ENCODE assay signal across 8 cellular contexts in the genomic region with DNA sequence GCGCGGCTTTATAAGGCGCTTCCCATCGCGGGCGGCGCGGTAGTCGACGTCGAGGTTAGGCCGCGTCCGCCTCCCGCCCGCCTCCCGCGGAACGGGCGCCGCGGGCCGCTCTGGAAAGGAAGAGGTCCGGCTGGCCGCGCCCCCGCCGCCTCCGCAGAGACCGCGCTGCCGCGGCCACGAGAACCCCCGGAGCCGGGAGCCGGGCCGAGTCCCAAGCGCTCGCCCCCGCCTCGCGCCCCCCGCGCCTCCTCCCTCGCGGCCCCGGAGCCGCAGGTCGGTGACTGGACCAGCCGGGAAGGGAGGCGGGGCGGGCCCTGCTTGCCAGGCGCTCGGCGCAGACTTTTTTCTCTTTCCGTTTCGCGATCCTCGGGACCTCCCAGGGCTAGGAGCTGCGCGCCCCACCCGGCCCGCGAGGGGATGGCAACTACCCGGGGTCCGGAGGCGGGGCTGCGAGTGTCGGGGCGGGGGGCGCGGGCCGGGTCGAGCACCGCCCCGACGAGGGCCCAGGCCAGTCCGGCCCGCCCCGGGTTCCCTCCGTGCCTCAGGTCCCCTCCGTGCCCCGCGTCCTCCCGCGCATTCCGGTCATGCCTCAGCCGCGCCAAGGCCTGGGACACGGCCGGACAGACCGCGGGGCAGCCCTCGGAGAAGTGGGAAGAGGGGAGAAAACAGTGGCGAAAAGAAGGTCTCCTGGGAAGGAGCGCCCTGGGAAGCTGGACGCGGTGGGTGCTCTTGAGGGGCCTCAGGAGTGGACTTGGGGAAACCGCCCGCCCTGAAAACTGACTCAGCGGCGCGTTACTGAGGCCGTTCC. TPM values are rescaled to one million over a fixed set of nuclear protein-coding genes. Genes with fewer than 3 reads are reported as not detected.
A peak's percentile ranks its signal among the peaks of the same experiment; 100 is the strongest.
DNase-seq lines count a peak whose midpoint lies in the region; ATAC-seq and TF ChIP-seq lines count a peak whose summit lies in the region.

No MANE protein-coding gene starts in this region.

- H3K4me1 ChIP-seq in CD4-positive, alpha-beta memory T cell (ENCODE audit: insufficient read depth, low read length), result peaks cover 11% of the 10 kb centered on the region
- peaks cover 3 to 29% of the 10 kb centered on the region in 2 experiments for H3K4me1 ChIP-seq in trophoblast cell (ENCODE audit: control insufficient read depth in 1 of 2, insufficient read depth in 2 of 2, low read length in 2 of 2)
- H3K4me1 ChIP-seq in upper lobe of left lung, result peaks cover 30 to 51% (median 38%) of the 10 kb centered on the region in 4 donors

- H2BK120ac ChIP-seq in trophoblast cell (ENCODE audit: insufficient read depth, low read length, poor library complexity), result peak overlapping the region; percentile 84

- H3K27ac Mint-ChIP-seq in CD4-positive, alpha-beta memory T cell, result no peak overlapping the region

- H3K9me3 ChIP-seq in CD4-positive, alpha-beta memory T cell (ENCODE audit: control insufficient read depth in 1 of 2, low read length in 2 of 2), result no peaks in the 10 kb centered on the region
- no peaks in the 10 kb centered on the region for H3K9me3 ChIP-seq in trophoblast cell (ENCODE audit: insufficient read depth, low read depth, low read length)
- H3K9me3 ChIP-seq in upper lobe of left lung, result no peaks in the 10 kb centered on the region

- peak overlapping the region in 1 of 2 donors; percentile 38 for H3K4me3 ChIP-seq in CD4-positive, alpha-beta memory T cell (ENCODE audit: low read length in 2 of 2)
- H3K4me3 ChIP-seq in trophoblast cell (ENCODE audit: low read depth, low read length), result peak overlapping the region; percentile 95
- H3K4me3 ChIP-seq in upper lobe of left lung, result peak overlapping the region; percentile 71 to 80 (median 78)

- TF ChIP-seq POLR2A in upper lobe of left lung (IDR thresholded peaks at IDR 0.05), result peak in 3 of 4 donors; percentile 82 to 92 (median 83)

- H4K12ac ChIP-seq in trophoblast cell (ENCODE audit: low read depth, low read length), result peak overlapping the region; percentile 90

- peak overlapping the region; percentile 85 for H3K18ac ChIP-seq in trophoblast cell (ENCODE audit: low read length)

- no peaks in the 10 kb centered on the region for H3K9me3 Mint-ChIP-seq in CD4-positive, alpha-beta memory T cell

- ATAC-seq in GM19397 (IDR thresholded peaks at IDR 0.05; ENCODE audit: unreplicated experiment) (peak; percentile 55), HG03521 (IDR thresholded peaks at IDR 0.05; ENCODE audit: unreplicated experiment) (peak; percentile 65), upper lobe of left lung (ENCODE audit: low FRiP score in 2 of 2) (peak; percentile 82 to 86)

- intact Hi-C loops in CD4-positive, alpha-beta memory T cell (cut with micrococcal nuclease), result loop anchor here (2.0 to 5.0 kb wide), 2 partner anchors 97 to 1025 kb away; partner anchors contain the start of genes CDYL and FAM50B
- intact Hi-C loops in cardiac septum (cut with DNase I), result loop anchor here (2.0 to 5.0 kb wide), 2 partner anchors 60 to 75 kb away; no protein-coding TSS in a partner anchor

- no peaks in the 10 kb centered on the region for H3K27me3 ChIP-seq in CD4-positive, alpha-beta memory T cell (ENCODE audit: insufficient read depth, low read length)
- no peaks in the 10 kb centered on the region for H3K27me3 ChIP-seq in trophoblast cell (ENCODE audit: insufficient read depth, low read length)
- H3K27me3 ChIP-seq in upper lobe of left lung, result peaks cover 0 to 6% (median 0%) of the 10 kb centered on the region in 4 donors

- peak overlapping the region; percentile 73 for H3K4me2 ChIP-seq in trophoblast cell (ENCODE audit: low read length)

- H3K36me3 ChIP-seq in CD4-positive, alpha-beta memory T cell (ENCODE audit: insufficient read depth, low read length), result no peaks in the 10 kb centered on the region
- H3K36me3 ChIP-seq in trophoblast cell (ENCODE audit: control insufficient read depth in 1 of 2, insufficient read depth in 2 of 2, low read length in 2 of 2) (no peaks in the 10 kb centered on the region), upper lobe of left lung (no peaks in the 10 kb centered on the region)

- peak overlapping the region; percentile 82 for H2AFZ ChIP-seq in trophoblast cell (ENCODE audit: insufficient read depth, low read length, poor library complexity)

- H2AK5ac ChIP-seq in trophoblast cell (ENCODE audit: low read length), result peak overlapping the region; percentile 28

- H4K91ac ChIP-seq in trophoblast cell (ENCODE audit: low read depth, low read length), result peak overlapping the region; percentile 87

- no peaks in the 10 kb centered on the region for H3K36me3 Mint-ChIP-seq in CD4-positive, alpha-beta memory T cell

- peaks cover 17% of the 10 kb centered on the region for H3K79me2 ChIP-seq in trophoblast cell (ENCODE audit: control insufficient read depth, insufficient read depth, low read length, poor library complexity)

- CTCF ChIA-PET in CD4-positive, alpha-beta memory T cell (lab: Charles Lee; ENCODE audit: partially characterized antibody), result interaction anchor here (1.4 kb wide), 1 partner anchor 226 kb away, joined by 4 read pairs; no protein-coding TSS in a partner anchor

- H3K27me3 Mint-ChIP-seq in CD4-positive, alpha-beta memory T cell, result peaks cover 20 to 23% of the 10 kb centered on the region in 2 donors

- TF ChIP-seq EP300 in upper lobe of left lung (IDR thresholded peaks at IDR 0.05), result peak in 1 of 4 donors; percentile 2

- H3K9ac ChIP-seq in trophoblast cell (ENCODE audit: low read length), result peak overlapping the region; percentile 56

- H2BK12ac ChIP-seq in trophoblast cell (ENCODE audit: low read length), result peak overlapping the region; percentile 76

- TF ChIP-seq CTCF in upper lobe of left lung (IDR thresholded peaks at IDR 0.05), result peak; percentile 39 to 75 (median 60)

- peaks cover 27% of the 10 kb centered on the region for H3K79me1 ChIP-seq in trophoblast cell (ENCODE audit: low read length)

- H3K23ac ChIP-seq in trophoblast cell (ENCODE audit: low read length), result no peak overlapping the region

- H3K4ac ChIP-seq in trophoblast cell (ENCODE audit: low read depth, low read length), result peak overlapping the region; percentile 81

- peaks cover 0 to 27% (median 3%) of the 10 kb centered on the region in 4 donors for H3K4me1 Mint-ChIP-seq in CD4-positive, alpha-beta memory T cell

- no peak overlapping the region for H3K27ac ChIP-seq in CD4-positive, alpha-beta memory T cell (ENCODE audit: low read depth, low read length)
- peak overlapping the region; percentile 83 for H3K27ac ChIP-seq in adipose tissue (ENCODE audit: low read depth, low read length)
- peak overlapping the region; percentile 96 for H3K27ac ChIP-seq in trophoblast cell (ENCODE audit: low read depth, low read length)
- peak overlapping the region; percentile 93 to 100 (median 96) for H3K27ac ChIP-seq in upper lobe of left lung

- WGBS in adipose tissue, 3 donors, result 1 to 3% (median 1%) methylated on average over 74 to 105 of the region's 105 CpGs
- WGBS in trophoblast cell (ENCODE audit: extremely low coverage, insufficient coverage, insufficient read length), result no CpG with 5 or more reads among the region's 105 CpGs
- 1 to 2% methylated on average over 22 to 61 of the region's 105 CpGs for WGBS in upper lobe of left lung, 2 donors

- H3K4me3 Mint-ChIP-seq in CD4-positive, alpha-beta memory T cell, result peak overlapping the region in 7 of 8 donors; percentile 21 to 73 (median 57)

- H2BK5ac ChIP-seq in trophoblast cell (ENCODE audit: low read depth, low read length, poor library complexity), result peak overlapping the region; percentile 85

- H4K8ac ChIP-seq in trophoblast cell (ENCODE audit: low read depth, low read length), result peak overlapping the region; percentile 94

- DNase-seq in CD4-positive, alpha-beta memory T cell, result peak; percentile 46 to 78 (median 51)
- peak; percentile 82 to 85 for DNase-seq in SW 1271 (lab: John Stamatoyannopoulos, UW)
- DNase-seq in cardiac septum (ENCODE audit: low spot score), result peak; percentile 94
- DNase-seq in trophoblast cell, result peak; percentile 83 to 91
- peak; percentile 84 to 97 for DNase-seq in upper lobe of left lung

- peak overlapping the region; percentile 98 for H3K14ac ChIP-seq in trophoblast cell (ENCODE audit: low read length)

- POLR2A ChIA-PET in CD4-positive, alpha-beta memory T cell (lab: Charles Lee; ENCODE audit: partially characterized antibody), result no interaction called here

RNA-seq across cellular contexts. Expression of gene PXDC1, which starts 0.4 kb away (rescaled TPM):
- total RNA-seq in CD4-positive, alpha-beta memory T cell, result under 1 TPM; 0.50 to 0.52 TPM
- polyA plus RNA-seq in CD4-positive, alpha-beta memory T cell, result not detected
- 10 to 100 TPM in 2 of 3 donors, 1 to 10 TPM in 1; 9.3 to 75.2 (median 70.9) TPM for polyA plus RNA-seq in adipose tissue
- total RNA-seq in cardiac septum, result 31.7 TPM
- 57.9 and 59.3 TPM in 2 replicates for polyA plus RNA-seq in trophoblast cell (2013)
- 100 to 1,000 TPM in 3 of 6 donors, 10 to 100 TPM in 3; 51.6 to 118 (median 95.3) TPM for total RNA-seq in upper lobe of left lung

Comparison
In these comparisons a context has a peak if more than half of its experiments do, and no peak if none do; other contexts are left out.
1. RNA of gene PXDC1, which starts 0.4 kb away (total RNA-seq): 51.6 to 118 TPM in upper lobe of left lung and 31.7 TPM in cardiac septum (single experiment); 0.50 to 0.52 TPM in CD4-positive, alpha-beta memory T cell; every median in the first group is over 10 times any median in the second.
2. Peak in every context shown above with its lines, with median percentiles within 50 percentile points of each other: DNase-seq and ATAC-seq.